In the genomic region with DNA sequence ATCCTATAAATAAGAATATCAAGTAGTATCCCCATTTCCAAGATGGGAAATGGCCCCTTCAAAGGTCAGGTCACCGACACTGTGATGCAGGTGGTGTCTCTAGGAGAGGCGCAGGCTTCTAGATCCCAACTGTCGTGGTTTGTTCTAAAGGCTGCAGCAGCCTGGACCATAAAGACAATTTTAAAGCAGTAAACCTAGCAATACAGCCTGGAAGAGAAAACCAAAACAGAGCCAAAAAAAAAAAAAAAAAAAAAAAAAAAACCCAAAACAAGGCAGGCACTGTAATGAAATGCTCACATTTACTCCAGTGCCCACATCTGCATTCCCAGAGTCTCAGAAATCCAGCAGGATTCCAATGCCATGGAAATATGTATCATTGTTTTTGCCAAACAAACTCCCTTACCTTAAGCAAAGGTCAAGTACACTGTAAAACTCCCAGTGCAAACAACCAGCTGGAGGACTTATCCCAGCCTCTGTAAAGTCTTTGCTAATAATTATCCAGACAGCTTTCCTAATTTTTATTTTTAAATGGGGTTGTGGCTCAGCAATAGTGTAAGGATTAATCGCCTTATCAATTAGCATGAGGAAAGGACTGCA, we compare ENCODE assay signal across 1 cellular context.
TF ChIP-seq lines count a peak whose summit lies in the region.

No MANE protein-coding gene starts in this region.

TF ChIP-seq in HCT116, 20 proteins besides CTCF, POLR2A, EP300 and RAD21 (continued from another document):
- TF ChIP-seq REST (IDR thresholded peaks at IDR 0.05; ENCODE audit: low read depth): no peak
